ENCODE assay signal across 8 cellular contexts in genomic region chr10:93115661-93116383, GRCh38. TPM values are rescaled to one million over a fixed set of nuclear protein-coding genes. Genes with fewer than 3 reads are reported as not detected.
DNase-seq lines count a peak whose midpoint lies in the region; ATAC-seq and TF ChIP-seq lines count a peak whose summit lies in the region.

No MANE protein-coding gene starts in this region.

- no peaks in the 10 kb centered on the region for H3K9me3 ChIP-seq in ascending aorta
- no peaks in the 10 kb centered on the region; the same call in 1 of the 2 replicates for H3K9me3 ChIP-seq in iPS DF 6.9 (ENCODE audit: control insufficient read depth, insufficient read depth, low read length)

- peak; percentile 79 for ATAC-seq in GM18907 (IDR thresholded peaks at IDR 0.05; ENCODE audit: unreplicated experiment)
- no peak for ATAC-seq in HG03097 (IDR thresholded peaks at IDR 0.05; ENCODE audit: low FRiP score, unreplicated experiment)

- peak overlapping the region; percentile 44; the same call in 1 of the 2 replicates for H2AFZ ChIP-seq in KMS-11 (ENCODE audit: low read depth)

- H3K36me3 ChIP-seq in KMS-11 (ENCODE audit: insufficient read depth): no peaks in the 10 kb centered on the region
- H3K36me3 ChIP-seq in ascending aorta: no peaks in the 10 kb centered on the region
- H3K36me3 ChIP-seq in iPS DF 6.9 (ENCODE audit: control insufficient read depth, insufficient read depth, low read length): no peaks in the 10 kb centered on the region

- no peaks in the 10 kb centered on the region for H3K27me3 ChIP-seq in KMS-11 (ENCODE audit: insufficient read depth, low read depth)
- no peaks in the 10 kb centered on the region for H3K27me3 ChIP-seq in ascending aorta
- no peaks in the 10 kb centered on the region for H3K27me3 ChIP-seq in iPS DF 6.9 (ENCODE audit: control insufficient read depth, insufficient read depth, low read length)

- H3K27ac ChIP-seq in KMS-11: no peak overlapping the region
- H3K27ac ChIP-seq in ascending aorta: no peak overlapping the region
- H3K27ac ChIP-seq in iPS DF 6.9 (ENCODE audit: low read length): no peak overlapping the region

- TF ChIP-seq CTCF in AG10803 (conservative IDR thresholded peaks at IDR 0.05; ENCODE audit: low read length) (peak; percentile 63), KMS-11 (conservative IDR thresholded peaks at IDR 0.05; ENCODE audit: low read depth, low read length) (peak; percentile 70), ascending aorta (IDR thresholded peaks at IDR 0.05) (peak; percentile 17 to 51 (median 18))

- intact Hi-C loops in ascending aorta (cut with DNase I): no loop called here

- peaks cover 43% of the 10 kb centered on the region for H3K4me1 ChIP-seq in KMS-11 (ENCODE audit: low read depth, poor library complexity, severe bottlenecking)
- H3K4me1 ChIP-seq in ascending aorta: no peaks in the 10 kb centered on the region
- no peaks in the 10 kb centered on the region for H3K4me1 ChIP-seq in iPS DF 6.9 (ENCODE audit: control insufficient read depth, insufficient read depth, low read length)

- H3K4me3 ChIP-seq in AG10803 (ENCODE audit: low read length) (no peak overlapping the region), KMS-11 (IDR thresholded peaks at IDR 0.05; ENCODE audit: insufficient read depth, low read depth, low read length) (no peak overlapping the region), ascending aorta (no peak overlapping the region), iPS DF 6.9 (ENCODE audit: low read length) (no peak overlapping the region)

- H3K4me2 ChIP-seq in KMS-11: peak overlapping the region; percentile 23

- peak; percentile 38 for DNase-seq in AG10803 (ENCODE audit: low read depth)
- peak; percentile 34 for DNase-seq in T-helper 22 cell (ENCODE audit: low read depth)
- peak in 1 of 2 donors; percentile 74 for DNase-seq in ascending aorta (ENCODE audit: low spot score in 2 of 2)
- peak; percentile 85 for DNase-seq in iPS DF 6.9 (ENCODE audit: low read depth, low spot score)
- peak; percentile 47 to 65 for DNase-seq in stimulated activated CD4-positive, alpha-beta T cell treated with anti-CD3 and anti-CD28 coated beads, Interleukin-1b, Interleukin-23, amount 100 ng/mL, for 4 hours (ENCODE audit: low read depth in 2 of 2)

- no peaks in the 10 kb centered on the region for H3K79me2 ChIP-seq in KMS-11 (ENCODE audit: insufficient read depth, low read depth)

- H4K20me1 ChIP-seq in KMS-11 (ENCODE audit: insufficient read depth): no peaks in the 10 kb centered on the region

- no CpG with 5 or more reads among the region's 4 CpGs for WGBS in iPS DF 6.9 (ENCODE audit: insufficient coverage, insufficient read length)

- H3K9ac ChIP-seq in KMS-11: no peak overlapping the region

RNA-seq across cellular contexts. Expression of gene CYP26A1, which starts 42.1 kb away (rescaled TPM):
- not detected for total RNA-seq in ascending aorta

RNA-seq across cellular contexts. Expression of gene CYP26C1, which starts 55.2 kb away (rescaled TPM):
- not detected for total RNA-seq in ascending aorta

Comparison
In these comparisons a context has a peak if more than half of its experiments do, and no peak if none do; other contexts are left out.
1. CTCF ChIP-seq: peak in every context shown above with its lines; median percentile 70 in KMS-11; 63 in AG10803; 18 in ascending aorta.